In the genomic region with DNA sequence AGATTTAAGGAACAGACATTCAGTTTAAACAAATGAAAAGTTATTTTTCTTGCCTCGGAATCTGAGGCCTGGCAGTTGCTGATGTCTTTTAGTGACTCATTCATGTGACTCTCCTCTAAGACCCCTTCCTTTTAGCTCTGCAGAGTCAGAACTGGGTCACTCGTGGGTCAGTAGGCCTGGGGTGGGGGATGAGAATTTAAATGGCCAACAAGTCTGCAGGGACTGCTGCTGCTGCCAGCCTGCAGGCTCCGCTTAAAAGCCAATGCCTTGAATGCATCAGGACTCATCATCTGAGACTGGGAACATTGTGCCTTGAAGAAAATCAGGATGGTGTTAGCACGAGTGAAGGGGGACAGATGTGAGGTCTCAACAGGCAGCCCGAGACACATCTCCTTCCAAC, we compare ENCODE assay signal across 16 cellular contexts.
DNase-seq lines count a peak whose midpoint lies in the region; ATAC-seq and TF ChIP-seq lines count a peak whose summit lies in the region.
"Had no signal": no experiment of that assay in that cellular context is flagged by ENCODE, and none has a peak within 500 bp of the region (broad histone marks: within the 10 kb centered on the region; RNA-seq: fewer than 3 reads in every experiment).

No MANE protein-coding gene starts in this region.

- no peak for ATAC-seq in left cardiac atrium
- ATAC-seq: GM12878, HepG2 had no signal

- no peaks in the 10 kb centered on the region for H3K27me3 ChIP-seq in brain microvascular endothelial cell (replicated peaks)

- H3K27ac ChIP-seq in KOPT-K1 (ENCODE audit: low read depth, low read length, poor library complexity, severe bottlenecking) (peak overlapping the region; percentile 20), brain microvascular endothelial cell (peak overlapping the region; percentile 42), mesodermal cell (ENCODE audit: low read depth, low read length, severe bottlenecking) (peak overlapping the region; percentile 72)
- H3K27ac ChIP-seq: C4-2B, GM23248 had no signal

- DNase-seq in brain microvascular endothelial cell (peak; percentile 26), retina (peak; percentile 65), dermis blood vessel endothelial cell (no peak), inferior parietal cortex (ENCODE audit: extremely low spot score) (no peak), left cardiac atrium (no peak), erythroblast (lab: John Stamatoyannopoulos, UW) (no peak)
- DNase-seq: ACHN; CD4-positive, alpha-beta memory T cell; DMS79; GM23248; H7 had no signal

- H3K36me3 ChIP-seq in KOPT-K1 (ENCODE audit: insufficient read depth, low read length): no peaks in the 10 kb centered on the region
- no peaks in the 10 kb centered on the region for H3K36me3 ChIP-seq in brain microvascular endothelial cell (replicated peaks)
- H3K36me3 ChIP-seq in mesodermal cell (ENCODE audit: control insufficient read depth, insufficient read depth, low read length): no peaks in the 10 kb centered on the region

- H3K4me1 ChIP-seq in mesodermal cell (ENCODE audit: control insufficient read depth, insufficient read depth, low read length, poor library complexity, severe bottlenecking): peaks cover 5% of the 10 kb centered on the region

- no peak for TF ChIP-seq POLR2A in erythroblast (IDR thresholded peaks at IDR 0.05; ENCODE audit: low read length)

- TF ChIP-seq CTCF in brain microvascular endothelial cell (IDR thresholded peaks at IDR 0.05; ENCODE audit: low read depth, low read length, missing control alignments): no peak

- WGBS in mesodermal cell (ENCODE audit: insufficient coverage in 2 of 2), 2 experiments: 61 to 85% methylated on average over 2 to 3 of the region's 5 CpGs

- no peak overlapping the region for H3K4me3 ChIP-seq in brain microvascular endothelial cell (ENCODE audit: low read depth, low read length)
- no peak overlapping the region for H3K4me3 ChIP-seq in mesodermal cell (ENCODE audit: extremely low read depth, insufficient read depth, low read length, poor library complexity, severe bottlenecking)
- H3K4me3 ChIP-seq: GM12878, GM23248 had no signal

- in situ Hi-C loops in brain microvascular endothelial cell (cut with HindIII; ENCODE audit: low pct_ligation_motif_present, low sequenced_read_pairs): no loop called here

- no peaks in the 10 kb centered on the region for H3K9me3 ChIP-seq in KOPT-K1 (ENCODE audit: insufficient read depth, low read length, poor library complexity, severe bottlenecking)
- no peaks in the 10 kb centered on the region for H3K9me3 ChIP-seq in mesodermal cell (ENCODE audit: control insufficient read depth, low read length)

- intact Hi-C loops in left cardiac atrium (cut with DNase I): no loop called here

Comparison
In these comparisons a context has a peak if more than half of its experiments do, and no peak if none do; other contexts are left out.
1. H3K27ac ChIP-seq: peak in every context shown above with its lines; median percentile 72 in mesodermal cell; 42 in brain microvascular endothelial cell; 20 in KOPT-K1.
2. DNase-seq: peak in brain microvascular endothelial cell (single experiment) and retina (single experiment); none in dermis blood vessel endothelial cell (single experiment), inferior parietal cortex (single experiment), left cardiac atrium (single experiment) and erythroblast (0 of 2).